ENCODE assay signal across 1 cellular context in genomic region chr6:51214442-51214841, GRCh38.
TF ChIP-seq lines count a peak whose summit lies in the region.

No MANE protein-coding gene starts in this region.

TF ChIP-seq in GM23338, 12 proteins besides CTCF, POLR2A, EP300 and RAD21 (continued from another document):
- TF ChIP-seq CREB1 (CRISPR knock-in tag; IDR thresholded peaks at IDR 0.05; ENCODE audit: low read depth), result no peak
- no peak for TF ChIP-seq EZH2 (IDR thresholded peaks at IDR 0.05; ENCODE audit: low read depth, unreplicated experiment)
- no peak for TF ChIP-seq POLR2AphosphoS5 (IDR thresholded peaks at IDR 0.05; ENCODE audit: low read depth)
- no peak for TF ChIP-seq REST (IDR thresholded peaks at IDR 0.05; ENCODE audit: unreplicated experiment)
- no peak for TF ChIP-seq STAT1 (IDR thresholded peaks at IDR 0.05; ENCODE audit: unreplicated experiment)
- no peak for TF ChIP-seq NANOG (IDR thresholded peaks at IDR 0.05; ENCODE audit: borderline replicate concordance)
- no peak for TF ChIP-seq ZNF331 (CRISPR knock-in tag; IDR thresholded peaks at IDR 0.05; ENCODE audit: low read depth)
